In genomic region chr6:32843979-32844838, GRCh38 we compare ENCODE assay signal across 8 cellular contexts. TPM values are rescaled to one million over a fixed set of nuclear protein-coding genes. Genes with fewer than 3 reads are reported as not detected.
DNase-seq lines count a peak whose midpoint lies in the region; ATAC-seq and TF ChIP-seq lines count a peak whose summit lies in the region.

Gene PSMB8, minus strand, starts transcription at chr6:32844047. Its CDS starts 51 bp downstream, at chr6:32843996.

- POLR2A ChIA-PET in activated CD4-positive, alpha-beta T cell treated with anti-CD3 and anti-CD28 coated beads, Interleukin-2, amount 10 ng/mL, durations not matched to agents 7 days and 5 days (lab: Charles Lee), result interaction anchor here (0.6 to 2.8 kb wide), 7 partner anchors 10 to 654 kb away, joined by 3 to 54 read pairs (median 4); partner anchors contain the start of genes PSMB9 and TAP1

- H3K27ac Mint-ChIP-seq in activated CD4-positive, alpha-beta T cell treated with anti-CD3 and anti-CD28 coated beads, Interleukin-2, amount 10 ng/mL, durations not matched to agents 7 days and 5 days, result peak within 1 kb of the TSS; percentile 100

- peak within 1 kb of the TSS; percentile 99 for H3K4me3 Mint-ChIP-seq in activated CD4-positive, alpha-beta T cell treated with anti-CD3 and anti-CD28 coated beads, Interleukin-2, amount 10 ng/mL, durations not matched to agents 7 days and 5 days

- no peaks in the 10 kb centered on the region for H3K9me3 Mint-ChIP-seq in activated CD4-positive, alpha-beta T cell treated with anti-CD3 and anti-CD28 coated beads, Interleukin-2, amount 10 ng/mL, durations not matched to agents 7 days and 5 days

- peaks cover 75% of the 10 kb centered on the region for H3K4me1 Mint-ChIP-seq in activated CD4-positive, alpha-beta T cell treated with anti-CD3 and anti-CD28 coated beads, Interleukin-2, amount 10 ng/mL, durations not matched to agents 7 days and 5 days

- H3K36me3 Mint-ChIP-seq in activated CD4-positive, alpha-beta T cell treated with anti-CD3 and anti-CD28 coated beads, Interleukin-2, amount 10 ng/mL, durations not matched to agents 7 days and 5 days (ENCODE audit: low read depth), result peaks cover 91% of the 10 kb centered on the region

- H3K27me3 Mint-ChIP-seq in activated CD4-positive, alpha-beta T cell treated with anti-CD3 and anti-CD28 coated beads, Interleukin-2, amount 10 ng/mL, durations not matched to agents 7 days and 5 days, result no peaks in the 10 kb centered on the region

- peak; percentile 14 for TF ChIP-seq CTCF in coronary artery (IDR thresholded peaks at IDR 0.05)

- ATAC-seq in GM19328 (IDR thresholded peaks at IDR 0.05; ENCODE audit: unreplicated experiment), result peak; percentile 68
- peak; percentile 41 for ATAC-seq in HG03469 (IDR thresholded peaks at IDR 0.05; ENCODE audit: unreplicated experiment)

- DNase-seq in NCI-H526 treated with DMSO at 0.1 percent for 48 hours (lab: John Stamatoyannopoulos, UW) (peak; percentile 98), coronary artery (ENCODE audit: low spot score) (peak; percentile 97), left kidney (ENCODE audit: low read depth, low spot score) (peak; percentile 98)
- DNase-seq in activated CD4-positive, alpha-beta T cell treated with anti-CD3 and anti-CD28 coated beads, Interleukin-2, amount 10 ng/mL, durations not matched to agents 7 days and 5 days, result peak; percentile 99
- DNase-seq in stimulated activated CD4-positive, alpha-beta T cell treated with anti-CD3 and anti-CD28 coated beads, Interleukin-1b, Interleukin-23, amount 100 ng/mL, for 48 hours, result peak; percentile 98

- peak within 1 kb of the TSS; percentile 71 to 90 (median 84) for H3K4me3 ChIP-seq in BLaER1 treated with 17β-estradiol and CSF1 and Interleukin-3, amounts not matched to agents 10 nM and 100 nM
- H3K4me3 ChIP-seq in coronary artery, result peak within 1 kb of the TSS; percentile 85

- H3K4me2 ChIP-seq in BLaER1 treated with 17β-estradiol and CSF1 and Interleukin-3, amounts not matched to agents 10 nM and 100 nM, result peak within 1 kb of the TSS; percentile 81 to 97 (median 92)

- H3K27me3 ChIP-seq in BLaER1 treated with 17β-estradiol and CSF1 and Interleukin-3, amounts not matched to agents 10 nM and 100 nM, result no peaks in the 10 kb centered on the region

- H4K20me1 ChIP-seq in BLaER1 treated with 17β-estradiol and CSF1 and Interleukin-3, amounts not matched to agents 10 nM and 100 nM, result peaks cover 0 to 24% (median 14%) of the 10 kb centered on the region in 11 experiments; a peak in 11 of 22 replicates

- CTCF ChIA-PET in activated CD4-positive, alpha-beta T cell treated with anti-CD3 and anti-CD28 coated beads, Interleukin-2, amount 10 ng/mL, durations not matched to agents 7 days and 5 days (lab: Charles Lee), result interaction anchor here (0.7 to 7.1 kb wide), 11 partner anchors 11 to 1149 kb away, joined by 3 to 88 read pairs (median 4); partner anchors contain the start of genes HLA-DMA, PSMB9 and TAP1

- no peaks in the 10 kb centered on the region; a peak in 3 of 22 replicates for H3K9me3 ChIP-seq in BLaER1 treated with 17β-estradiol and CSF1 and Interleukin-3, amounts not matched to agents 10 nM and 100 nM (replicated peaks in 1 of 11)

- H3K27ac ChIP-seq in BLaER1 treated with 17β-estradiol and CSF1 and Interleukin-3, amounts not matched to agents 10 nM and 100 nM, result peak within 1 kb of the TSS; percentile 87 to 99 (median 96)
- peak within 1 kb of the TSS; percentile 92 to 95 for H3K27ac ChIP-seq in coronary artery

- peaks cover 48 to 64% (median 52%) of the 10 kb centered on the region in 11 experiments for H3K36me3 ChIP-seq in BLaER1 treated with 17β-estradiol and CSF1 and Interleukin-3, amounts not matched to agents 10 nM and 100 nM

- peak within 1 kb of the TSS; percentile 86 to 97 (median 92) for H3K9ac ChIP-seq in BLaER1 treated with 17β-estradiol and CSF1 and Interleukin-3, amounts not matched to agents 10 nM and 100 nM

- peaks cover 51 to 80% (median 66%) of the 10 kb centered on the region in 10 experiments for H3K4me1 ChIP-seq in BLaER1 treated with 17β-estradiol and CSF1 and Interleukin-3, amounts not matched to agents 10 nM and 100 nM

RNA-seq across cellular contexts. Expression of gene PSMB8, which starts in this region (rescaled TPM):
- total RNA-seq in activated CD4-positive, alpha-beta T cell treated with anti-CD3 and anti-CD28 coated beads, Interleukin-2, amount 10 ng/mL, durations not matched to agents 7 days and 5 days, result 100 to 1,000 TPM; 307 to 379 TPM

Comparison
In these comparisons a context has a peak if more than half of its experiments do, and no peak if none do; other contexts are left out.
1. Peak in every context shown above with its lines: DNase-seq, ATAC-seq, H3K4me3 ChIP-seq and H3K27ac ChIP-seq.